ENCODE assay signal across 20 cellular contexts in the genomic region with DNA sequence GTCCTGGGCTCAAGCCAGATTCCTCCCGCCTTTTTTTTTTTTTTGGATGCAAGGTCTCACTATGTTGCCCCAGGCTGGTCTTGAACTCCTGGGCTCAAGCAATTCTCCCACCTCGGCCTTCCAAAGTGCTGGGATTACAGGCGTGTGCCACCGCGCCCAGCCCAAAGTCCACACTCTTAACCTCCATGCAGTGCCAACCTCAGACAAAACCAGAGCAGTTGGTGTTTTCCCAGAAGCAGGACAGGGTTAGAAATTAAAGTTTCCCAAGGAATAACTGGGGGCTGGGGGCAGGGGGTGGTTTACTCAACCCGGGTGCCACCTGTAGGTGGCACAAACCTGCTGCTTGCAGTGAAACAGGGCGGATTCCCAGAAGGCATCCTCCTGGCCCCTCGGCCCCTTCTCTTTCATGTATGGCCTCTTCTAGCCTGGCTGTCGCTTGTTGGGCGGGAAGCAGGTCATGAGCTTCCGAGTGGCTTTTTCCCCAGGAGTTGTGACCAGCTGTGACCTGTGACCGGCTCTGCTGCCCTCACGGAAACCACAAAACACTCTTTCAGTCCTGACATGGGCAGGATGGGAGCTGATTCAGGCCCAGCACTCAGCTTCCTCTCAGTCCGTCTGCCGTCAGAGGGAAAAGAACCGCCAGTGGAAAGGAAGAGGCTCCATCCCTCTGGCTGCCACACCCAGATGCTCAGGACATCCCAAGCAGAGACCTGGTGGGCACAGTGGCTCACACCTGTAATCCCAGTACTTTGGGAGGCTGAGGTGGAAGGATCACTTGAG.
"Had no signal": no experiment of that assay in that cellular context is flagged by ENCODE, and none has a peak within 500 bp of the region (broad histone marks: within the 10 kb centered on the region; RNA-seq: fewer than 3 reads in every experiment).

No MANE protein-coding gene starts in this region.

- H3K27me3 Mint-ChIP-seq: activated B cell treated with CpG ODN at 0.5 μM for 24 hours; activated CD8-positive, alpha-beta T cell treated with anti-CD3 and anti-CD28 coated beads for 36 hours; T-helper 17 cell; type B pancreatic cell had no signal

- H3K27ac ChIP-seq: esophagus squamous epithelium, skin epidermis had no signal

- H3K27me3 ChIP-seq: esophagus squamous epithelium had no signal

- H3K4me1 Mint-ChIP-seq: activated B cell treated with CpG ODN at 0.5 μM for 24 hours had no signal

- DNase-seq: activated B cell treated with CpG ODN at 0.5 μM for 24 hours; activated CD4-positive, alpha-beta T cell treated with anti-CD3 and anti-CD28 coated beads for 48 hours; activated CD8-positive, alpha-beta T cell treated with anti-CD3 and anti-CD28 coated beads for 36 hours; activated gamma-delta T cell; activated T-cell treated with anti-CD3 and anti-CD28 coated beads, Interleukin-2, amount 50 U/mL, for 48 hours; central memory CD4-positive, alpha-beta T cell; cortex of kidney; effector CD8-positive, alpha-beta T cell; esophagus squamous epithelium; hypothalamus; midbrain; naive thymus-derived CD4-positive, alpha-beta T cell; stimulated activated CD4-positive, alpha-beta T cell treated with anti-CD3 and anti-CD28 coated beads, Interleukin-4, amount 100 ng/mL, for 24 hours; stimulated activated naive CD4-positive, alpha-beta T cell treated with Interleukin-2 at 50 U/mL for 16 hours; T-helper 17 cell had no signal

- ATAC-seq: activated CD8-positive, alpha-beta T cell treated with anti-CD3 and anti-CD28 coated beads for 36 hours; activated naive CD4-positive, alpha-beta T cell treated with anti-CD3 and anti-CD28 coated beads, Interleukin-2, amount 50 U/mL, for 72 hours; naive thymus-derived CD4-positive, alpha-beta T cell; T-helper 17 cell had no signal

- H3K27ac Mint-ChIP-seq: activated B cell treated with CpG ODN at 0.5 μM for 24 hours; activated CD8-positive, alpha-beta T cell treated with anti-CD3 and anti-CD28 coated beads for 36 hours; activated naive CD4-positive, alpha-beta T cell treated with anti-CD3 and anti-CD28 coated beads, Interleukin-2, amount 50 U/mL, for 72 hours; naive thymus-derived CD4-positive, alpha-beta T cell; T-helper 17 cell; type B pancreatic cell had no signal

- H3K4me3 ChIP-seq: esophagus squamous epithelium, lung, skin epidermis had no signal

- H3K4me3 Mint-ChIP-seq: activated B cell treated with CpG ODN at 0.5 μM for 24 hours; activated CD8-positive, alpha-beta T cell treated with anti-CD3 and anti-CD28 coated beads for 36 hours; naive thymus-derived CD4-positive, alpha-beta T cell; T-helper 17 cell; type B pancreatic cell had no signal

- H3K36me3 ChIP-seq: esophagus squamous epithelium had no signal

- H3K36me3 Mint-ChIP-seq: activated naive CD4-positive, alpha-beta T cell treated with anti-CD3 and anti-CD28 coated beads, Interleukin-2, amount 50 U/mL, for 72 hours; naive thymus-derived CD4-positive, alpha-beta T cell; type B pancreatic cell had no signal

- FAIRE-seq: endothelial cell of umbilical vein had no signal

- H3K9me3 ChIP-seq: esophagus squamous epithelium had no signal

- H3K9me3 Mint-ChIP-seq: activated B cell treated with CpG ODN at 0.5 μM for 24 hours; activated CD8-positive, alpha-beta T cell treated with anti-CD3 and anti-CD28 coated beads for 36 hours; activated naive CD4-positive, alpha-beta T cell treated with anti-CD3 and anti-CD28 coated beads, Interleukin-2, amount 50 U/mL, for 72 hours; naive thymus-derived CD4-positive, alpha-beta T cell; type B pancreatic cell had no signal
